In the genomic region with DNA sequence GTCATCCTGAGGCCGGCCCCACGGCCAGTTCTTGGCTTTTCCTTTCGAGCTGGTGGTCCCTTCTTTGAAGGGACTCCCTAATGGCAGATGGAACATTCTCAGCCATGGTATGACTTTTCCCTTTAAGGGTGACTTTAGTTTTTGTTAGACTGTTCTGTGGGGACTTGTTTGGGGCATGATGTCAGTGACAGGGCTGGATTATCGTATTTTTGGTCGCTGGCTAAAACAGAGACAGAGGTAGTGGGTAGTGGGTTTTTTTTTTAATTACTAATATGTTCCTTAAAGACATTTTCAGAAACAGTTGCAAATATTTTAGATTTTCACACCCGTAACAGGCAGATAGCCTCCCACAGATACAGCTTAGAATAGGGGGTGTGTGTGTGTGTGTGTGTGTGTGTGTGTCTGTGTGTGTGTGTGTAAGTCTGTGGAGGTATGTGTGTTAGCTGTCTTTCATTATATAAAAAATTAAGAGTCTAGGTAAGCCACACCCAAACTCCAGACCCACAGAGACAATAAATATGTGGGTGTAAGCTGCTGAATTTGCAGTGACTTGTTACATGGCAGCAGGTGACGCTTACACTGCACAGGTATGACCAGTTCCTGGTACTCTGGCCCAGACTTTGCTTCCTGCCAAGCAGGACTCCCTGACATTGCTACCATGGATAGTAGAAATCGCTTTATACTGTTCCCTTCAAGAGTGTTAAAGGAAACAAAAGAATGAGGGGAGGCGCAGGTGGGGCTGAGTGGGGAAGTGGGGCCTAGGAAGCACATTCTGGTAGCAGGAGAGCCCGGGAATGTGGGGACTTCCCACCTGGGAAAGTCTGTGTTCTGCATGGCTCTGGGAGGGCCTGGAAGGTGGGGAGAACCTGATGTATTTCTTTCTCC, we compare ENCODE assay signal across 14 cellular contexts. TPM values are rescaled to one million over a fixed set of nuclear protein-coding genes. Genes with fewer than 3 reads are reported as not detected.
A peak's percentile ranks its signal among the peaks of the same experiment; 100 is the strongest.
DNase-seq lines count a peak whose midpoint lies in the region; ATAC-seq and TF ChIP-seq lines count a peak whose summit lies in the region.
"Had no signal": no experiment of that assay in that cellular context is flagged by ENCODE, and none has a peak within 500 bp of the region (broad histone marks: within the 10 kb centered on the region; RNA-seq: fewer than 3 reads in every experiment).

No MANE protein-coding gene starts in this region.

- H3K27ac Mint-ChIP-seq in activated CD4-positive, alpha-beta T cell treated with anti-CD3 and anti-CD28 coated beads, Interleukin-2, amount 10 ng/mL, durations not matched to agents 24 days and 14 days, result peak overlapping the region; percentile 82
- peak overlapping the region; percentile 73 for H3K27ac Mint-ChIP-seq in activated T-helper 1 cell treated with anti-CD3 and anti-CD28 coated beads, Interleukin-12 subunit alpha, Interleukin-12 subunit beta, Interleukin-2, Interleukin-4 antibody, amounts not matched to agents 30 ng/mL and 10 ng/mL and 1 ng/mL, durations not matched to agents 14 hours and 24 hours and 36 hours
- peak overlapping the region; percentile 65 for H3K27ac Mint-ChIP-seq in stimulated activated memory B cell treated with anti-CD40 and anti-IgM and Interleukin-4, amounts not matched to agents 10 μg/mL and 1 μg/mL and 100 μg/mL, for 72 hours
- H3K27ac Mint-ChIP-seq: neural progenitor cell had no signal

- in situ Hi-C loops in gastrocnemius medialis (cut with MboI; ENCODE audit: low sequenced_read_pairs in 4 of 4), result no loop called here

- no peak for DNase-seq in activated CD4-positive, alpha-beta T cell treated with anti-CD3 and anti-CD28 coated beads, Interleukin-2, amount 10 ng/mL, durations not matched to agents 24 days and 14 days
- no peak for DNase-seq in activated CD4-positive, alpha-beta T cell treated with anti-CD3 and anti-CD28 coated beads, Interleukin-2, amount 50 U/mL, for 4 hours
- no peak for DNase-seq in activated T-helper 1 cell treated with anti-CD3 and anti-CD28 coated beads, Interleukin-12 subunit alpha, Interleukin-12 subunit beta, Interleukin-2, Interleukin-4 antibody, amounts not matched to agents 30 ng/mL and 10 ng/mL and 1 ng/mL, durations not matched to agents 14 hours and 24 hours and 36 hours (ENCODE audit: low spot score)
- DNase-seq in foreskin keratinocyte (peak; percentile 61 to 74), H4 (ENCODE audit: low spot score) (no peak), Ammon's horn (ENCODE audit: low spot score) (no peak), gastrocnemius medialis (no peak)
- DNase-seq: IMR-90, left cardiac atrium, NCI-H446, upper lobe of left lung had no signal

- no peak overlapping the region for H3K4me3 ChIP-seq in gastrocnemius medialis
- H3K4me3 ChIP-seq: A549, neural progenitor cell, upper lobe of left lung had no signal

- H3K27me3 Mint-ChIP-seq in activated CD4-positive, alpha-beta T cell treated with anti-CD3 and anti-CD28 coated beads, Interleukin-2, amount 10 ng/mL, durations not matched to agents 24 days and 14 days, result no peaks in the 10 kb centered on the region
- no peaks in the 10 kb centered on the region for H3K27me3 Mint-ChIP-seq in activated T-helper 1 cell treated with anti-CD3 and anti-CD28 coated beads, Interleukin-12 subunit alpha, Interleukin-12 subunit beta, Interleukin-2, Interleukin-4 antibody, amounts not matched to agents 30 ng/mL and 10 ng/mL and 1 ng/mL, durations not matched to agents 14 hours and 24 hours and 36 hours (ENCODE audit: insufficient read depth)
- no peaks in the 10 kb centered on the region for H3K27me3 Mint-ChIP-seq in stimulated activated memory B cell treated with anti-CD40 and anti-IgM and Interleukin-4, amounts not matched to agents 10 μg/mL and 1 μg/mL and 100 μg/mL, for 72 hours

- peak overlapping the region; percentile 11 for H3K4me3 Mint-ChIP-seq in activated CD4-positive, alpha-beta T cell treated with anti-CD3 and anti-CD28 coated beads, Interleukin-2, amount 10 ng/mL, durations not matched to agents 24 days and 14 days
- H3K4me3 Mint-ChIP-seq in activated T-helper 1 cell treated with anti-CD3 and anti-CD28 coated beads, Interleukin-12 subunit alpha, Interleukin-12 subunit beta, Interleukin-2, Interleukin-4 antibody, amounts not matched to agents 30 ng/mL and 10 ng/mL and 1 ng/mL, durations not matched to agents 14 hours and 24 hours and 36 hours, result no peak overlapping the region
- no peak overlapping the region for H3K4me3 Mint-ChIP-seq in stimulated activated memory B cell treated with anti-CD40 and anti-IgM and Interleukin-4, amounts not matched to agents 10 μg/mL and 1 μg/mL and 100 μg/mL, for 72 hours
- H3K4me3 Mint-ChIP-seq: neural progenitor cell had no signal

- no peaks in the 10 kb centered on the region for H3K36me3 ChIP-seq in gastrocnemius medialis
- H3K36me3 ChIP-seq: neural progenitor cell had no signal

- H3K9me3 Mint-ChIP-seq in activated CD4-positive, alpha-beta T cell treated with anti-CD3 and anti-CD28 coated beads, Interleukin-2, amount 10 ng/mL, durations not matched to agents 24 days and 14 days, result no peaks in the 10 kb centered on the region
- no peaks in the 10 kb centered on the region for H3K9me3 Mint-ChIP-seq in activated T-helper 1 cell treated with anti-CD3 and anti-CD28 coated beads, Interleukin-12 subunit alpha, Interleukin-12 subunit beta, Interleukin-2, Interleukin-4 antibody, amounts not matched to agents 30 ng/mL and 10 ng/mL and 1 ng/mL, durations not matched to agents 14 hours and 24 hours and 36 hours
- H3K9me3 Mint-ChIP-seq in stimulated activated memory B cell treated with anti-CD40 and anti-IgM and Interleukin-4, amounts not matched to agents 10 μg/mL and 1 μg/mL and 100 μg/mL, for 72 hours, result no peaks in the 10 kb centered on the region

- H3K27ac ChIP-seq in foreskin keratinocyte, result no peak overlapping the region
- no peak overlapping the region for H3K27ac ChIP-seq in gastrocnemius medialis
- H3K27ac ChIP-seq: A549, neural progenitor cell, upper lobe of left lung had no signal

- H3K27me3 ChIP-seq in foreskin keratinocyte (no peaks in the 10 kb centered on the region), gastrocnemius medialis (no peaks in the 10 kb centered on the region)
- H3K27me3 ChIP-seq: neural progenitor cell, upper lobe of left lung had no signal

- intact Hi-C loops in activated CD4-positive, alpha-beta T cell treated with anti-CD3 and anti-CD28 coated beads, Interleukin-2, amount 10 ng/mL, durations not matched to agents 24 days and 14 days (cut with micrococcal nuclease), result no loop called here
- intact Hi-C loops in activated T-helper 1 cell treated with anti-CD3 and anti-CD28 coated beads, Interleukin-12 subunit alpha, Interleukin-12 subunit beta, Interleukin-2, Interleukin-4 antibody, amounts not matched to agents 30 ng/mL and 10 ng/mL and 1 ng/mL, durations not matched to agents 14 hours and 24 hours and 36 hours (cut with micrococcal nuclease), result no loop called here
- intact Hi-C loops in gastrocnemius medialis (cut with DNase I; ENCODE audit: low total_unique reads), result no loop called here

- TF ChIP-seq POLR2A in gastrocnemius medialis (IDR thresholded peaks at IDR 0.05), result no peak

- ATAC-seq in foreskin keratinocyte, result peak; percentile 88
- no peak for ATAC-seq in stimulated activated memory B cell treated with anti-CD40 and anti-IgM and Interleukin-4, amounts not matched to agents 10 μg/mL and 1 μg/mL and 100 μg/mL, for 72 hours
- no peak for ATAC-seq in gastrocnemius medialis
- ATAC-seq: A549, left cardiac atrium had no signal

- H3K4me1 Mint-ChIP-seq in activated CD4-positive, alpha-beta T cell treated with anti-CD3 and anti-CD28 coated beads, Interleukin-2, amount 10 ng/mL, durations not matched to agents 24 days and 14 days, result peaks cover 71% of the 10 kb centered on the region
- H3K4me1 Mint-ChIP-seq in activated T-helper 1 cell treated with anti-CD3 and anti-CD28 coated beads, Interleukin-12 subunit alpha, Interleukin-12 subunit beta, Interleukin-2, Interleukin-4 antibody, amounts not matched to agents 30 ng/mL and 10 ng/mL and 1 ng/mL, durations not matched to agents 14 hours and 24 hours and 36 hours (ENCODE audit: low read depth), result peaks cover 88% of the 10 kb centered on the region
- peaks cover 87% of the 10 kb centered on the region for H3K4me1 Mint-ChIP-seq in stimulated activated memory B cell treated with anti-CD40 and anti-IgM and Interleukin-4, amounts not matched to agents 10 μg/mL and 1 μg/mL and 100 μg/mL, for 72 hours

- peaks cover 46% of the 10 kb centered on the region for H3K36me3 Mint-ChIP-seq in activated CD4-positive, alpha-beta T cell treated with anti-CD3 and anti-CD28 coated beads, Interleukin-2, amount 10 ng/mL, durations not matched to agents 24 days and 14 days (ENCODE audit: low read depth)
- H3K36me3 Mint-ChIP-seq in activated T-helper 1 cell treated with anti-CD3 and anti-CD28 coated beads, Interleukin-12 subunit alpha, Interleukin-12 subunit beta, Interleukin-2, Interleukin-4 antibody, amounts not matched to agents 30 ng/mL and 10 ng/mL and 1 ng/mL, durations not matched to agents 14 hours and 24 hours and 36 hours (ENCODE audit: low read depth), result peaks cover 30% of the 10 kb centered on the region
- H3K36me3 Mint-ChIP-seq in stimulated activated memory B cell treated with anti-CD40 and anti-IgM and Interleukin-4, amounts not matched to agents 10 μg/mL and 1 μg/mL and 100 μg/mL, for 72 hours, result peaks cover 53% of the 10 kb centered on the region

- TF ChIP-seq CTCF in foreskin keratinocyte (conservative IDR thresholded peaks at IDR 0.05) (peak; percentile 9), gastrocnemius medialis (IDR thresholded peaks at IDR 0.05 in 4 of 5, conservative IDR thresholded peaks at IDR 0.05 in 1 of 5) (no peak)

- no peaks in the 10 kb centered on the region for H3K9me3 ChIP-seq in gastrocnemius medialis
- H3K9me3 ChIP-seq: A549, upper lobe of left lung had no signal

- H3K4me1 ChIP-seq in foreskin keratinocyte (peaks cover 3% of the 10 kb centered on the region), gastrocnemius medialis (peaks cover 30 to 37% of the 10 kb centered on the region in 2 donors)
- H3K4me1 ChIP-seq: A549 had no signal

RNA-seq across cellular contexts. Expression of a gene that starts 20.9 kb away (rescaled TPM):
- total RNA-seq in activated CD4-positive, alpha-beta T cell treated with anti-CD3 and anti-CD28 coated beads, Interleukin-2, amount 10 ng/mL, durations not matched to agents 24 days and 14 days, result 85.8 and 86.2 TPM in 2 replicates
- 79.9 and 86.8 TPM in 2 replicates for total RNA-seq in activated T-helper 1 cell treated with anti-CD3 and anti-CD28 coated beads, Interleukin-12 subunit alpha, Interleukin-12 subunit beta, Interleukin-2, Interleukin-4 antibody, amounts not matched to agents 30 ng/mL and 10 ng/mL and 1 ng/mL, durations not matched to agents 14 hours and 24 hours and 36 hours
- 46.0 and 66.3 TPM in 2 replicates for total RNA-seq in foreskin keratinocyte
- polyA plus RNA-seq in foreskin keratinocyte, result 32.0 and 44.1 TPM in 2 replicates
- 14.7 and 17.6 TPM in 2 replicates for total RNA-seq in H4 (2014; rRNA removed; shearing (Covaris generic))
- 10 to 100 TPM; 46.7 to 86.1 (median 57.9) TPM for total RNA-seq in gastrocnemius medialis

Comparison
In these comparisons a context has a peak if more than half of its experiments do, and no peak if none do; other contexts are left out.
1. DNase-seq: peak in foreskin keratinocyte (2 of 2); none in activated CD4-positive, alpha-beta T cell treated with anti-CD3 and anti-CD28 coated beads, Interleukin-2, amount 10 ng/mL, durations not matched to agents 24 days and 14 days (single experiment), activated CD4-positive, alpha-beta T cell treated with anti-CD3 and anti-CD28 coated beads, Interleukin-2, amount 50 U/mL, for 4 hours (0 of 2), activated T-helper 1 cell treated with anti-CD3 and anti-CD28 coated beads, Interleukin-12 subunit alpha, Interleukin-12 subunit beta, Interleukin-2, Interleukin-4 antibody, amounts not matched to agents 30 ng/mL and 10 ng/mL and 1 ng/mL, durations not matched to agents 14 hours and 24 hours and 36 hours (single experiment), H4 (single experiment), Ammon's horn (single experiment) and gastrocnemius medialis (0 of 2).
2. Peak in every context shown above with its lines, with median percentiles within 50 percentile points of each other: H3K27ac Mint-ChIP-seq.